7 cellular contexts compared by ENCODE assay signal in the genomic region with DNA sequence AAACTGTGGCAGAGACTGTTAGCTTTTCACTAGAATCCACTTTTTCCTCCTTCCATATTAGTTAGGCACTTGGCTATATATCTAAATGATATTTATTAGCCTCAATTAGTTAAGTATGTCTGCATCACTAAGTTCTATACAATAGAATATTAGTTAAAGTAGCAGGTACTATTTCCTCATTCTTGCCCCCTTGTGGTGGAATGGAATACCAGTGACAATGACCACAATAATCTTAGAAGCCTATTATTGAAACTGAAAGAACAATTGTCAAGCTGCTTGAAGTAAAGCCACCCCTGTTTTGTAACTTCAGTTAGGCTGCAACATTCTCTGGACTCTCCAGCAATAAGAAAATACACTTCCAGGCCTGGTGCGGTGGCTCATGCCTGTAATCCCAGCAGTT.
DNase-seq lines count a peak whose midpoint lies in the region; ATAC-seq, FAIRE-seq and TF ChIP-seq lines count a peak whose summit lies in the region.

No MANE protein-coding gene starts in this region.

- peak; percentile 11 for DNase-seq in GM12878 (ENCODE audit: low read depth, low spot score)
- no peak for DNase-seq in prostate gland (ENCODE audit: low spot score)
- DNase-seq in DMS114 treated with DMSO at 0.1 percent for 48 hours (lab: John Stamatoyannopoulos, UW; ENCODE audit: unreplicated experiment): no peak
- DNase-seq in COR-L47 (lab: John Stamatoyannopoulos, UW): no peak

- H3K9me3 ChIP-seq in GM12878 (replicated peaks; ENCODE audit: control insufficient read depth, insufficient read depth, low read length) (no peaks in the 10 kb centered on the region), prostate gland (no peaks in the 10 kb centered on the region)

- no peak for FAIRE-seq in GM12878 (lab: Jason Lieb, UNC)

- H3K9ac ChIP-seq in GM12878 (ENCODE audit: control insufficient read depth, insufficient read depth, low read length): no peak overlapping the region

- TF ChIP-seq EP300 in GM12878 (IDR thresholded peaks at IDR 0.05; ENCODE audit: borderline replicate concordance in 1 of 2, control insufficient read depth in 1 of 2, low read depth in 2 of 2, low read length in 2 of 2): no peak

- RAD21 ChIA-PET in GM12878 (lab: Charles Lee; ENCODE audit: unreplicated experiment): interaction anchor here (1.0 kb wide), 3 partner anchors 317 to 651 kb away, joined by 3 to 4 read pairs (median 4); a partner anchor contains a TSS

- TF ChIP-seq POLR2A in GM12878 (IDR thresholded peaks at IDR 0.05; ENCODE audit: low read depth, low read length): no peak
- TF ChIP-seq POLR2A in prostate gland (IDR thresholded peaks at IDR 0.05): no peak

- TF ChIP-seq CTCF in GM12874 (IDR thresholded peaks at IDR 0.05; ENCODE audit: insufficient read depth, low read depth, low read length) (peak; percentile 42), GM12878 (IDR thresholded peaks at IDR 0.05 in 2 of 3, conservative IDR thresholded peaks at IDR 0.05 in 1 of 3; ENCODE audit: control insufficient read depth in 2 of 3, extremely low read depth in 1 of 3, insufficient read depth in 1 of 3, low read depth in 3 of 3, low read length in 3 of 3) (peak; percentile 48 to 56 (median 49); a peak in 5 of 6 replicates), prostate gland (IDR thresholded peaks at IDR 0.05) (peak in 3 of 4 experiments; percentile 13 to 47 (median 30))

- peak; percentile 60 for TF ChIP-seq RAD21 in GM12878 (IDR thresholded peaks at IDR 0.05; ENCODE audit: insufficient read depth, low read depth, low read length)

- 100% methylated on average over 1 of the region's 1 CpG for WGBS in GM12878 (ENCODE audit: insufficient coverage, insufficient replicate concordance, low lambda C conversion rate, missing lambda C conversion rate)
- 94% methylated on average over 1 of the region's 1 CpG for WGBS in prostate gland

- POLR2A ChIA-PET in GM12878 (lab: Charles Lee): interaction anchor here (0.6 kb wide), 2 partner anchors 13 to 550 kb away, joined by 3 to 4 read pairs; no protein-coding TSS in a partner anchor

- no peak overlapping the region for H3K4me2 ChIP-seq in GM12878 (ENCODE audit: control insufficient read depth, insufficient read depth)

- no peak overlapping the region for H3K4me3 ChIP-seq in GM12878
- no peak overlapping the region for H3K4me3 ChIP-seq in prostate gland

- no peaks in the 10 kb centered on the region for H3K79me2 ChIP-seq in GM12878 (ENCODE audit: control insufficient read depth, insufficient read depth, low read length)

- intact Hi-C loops in GM12878 (cut with micrococcal nuclease; ENCODE audit: unreplicated experiment): loop anchor here (1.0 to 5.0 kb wide), 4 partner anchors 127 to 1247 kb away; no protein-coding TSS in a partner anchor
- intact Hi-C loops in prostate gland (cut with DNase I): no loop called here

- H3K36me3 ChIP-seq in GM12878 (ENCODE audit: control insufficient read depth in 2 of 2, insufficient read depth in 2 of 2, low read length in 1 of 2) (no peaks in the 10 kb centered on the region), prostate gland (no peaks in the 10 kb centered on the region)

- peak; percentile 98 for ATAC-seq in GM21390 (IDR thresholded peaks at IDR 0.05; ENCODE audit: unreplicated experiment)
- peak; percentile 98 for ATAC-seq in HG03520 (IDR thresholded peaks at IDR 0.05; ENCODE audit: unreplicated experiment)
- ATAC-seq in GM12878: peak; percentile 98

- H2AFZ ChIP-seq in GM12878 (ENCODE audit: control insufficient read depth, low read depth, low read length): no peak overlapping the region

- no peaks in the 10 kb centered on the region for H3K27me3 ChIP-seq in GM12878 (replicated peaks in 1 of 2; ENCODE audit: control insufficient read depth in 2 of 2, insufficient read depth in 2 of 2, low read length in 1 of 2)
- H3K27me3 ChIP-seq in prostate gland (replicated peaks; ENCODE audit: insufficient read depth): no peaks in the 10 kb centered on the region

- H3K27ac ChIP-seq in GM12878 (ENCODE audit: control insufficient read depth, insufficient read depth) (no peak overlapping the region), prostate gland (no peak overlapping the region)

- CTCF ChIA-PET in GM12878 (lab: Yijun Ruan, JAX): interaction anchor here (0.7 to 4.4 kb wide), 9 partner anchors 19 to 1527 kb away, joined by 3 to 24 read pairs (median 4); a partner anchor contains a TSS

- in situ Hi-C loops in GM12878 (cut with MboI): loop anchor here (5.0 to 25.0 kb wide), 2 partner anchors 682 to 1247 kb away; no protein-coding TSS in a partner anchor

- SMC1A ChIA-PET in GM12878 (lab: Charles Lee; ENCODE audit: uncharacterized antibody, unreplicated experiment): interaction anchor here (0.5 to 1.2 kb wide), 5 partner anchors 10 to 1254 kb away, joined by 4 read pairs; no protein-coding TSS in a partner anchor

- H4K20me1 ChIP-seq in GM12878 (ENCODE audit: control insufficient read depth, insufficient read depth): no peaks in the 10 kb centered on the region

- BruUV-seq in GM12878 (replicated peaks; lab: Mats Ljungman, UMichigan): no TSS peak

- H3K4me1 ChIP-seq in GM12878 (ENCODE audit: control insufficient read depth, insufficient read depth, low read length) (no peaks in the 10 kb centered on the region), prostate gland (replicated peaks) (no peaks in the 10 kb centered on the region)

TF ChIP-seq in GM12878, 131 proteins besides CTCF, POLR2A, EP300 and RAD21:
- TF ChIP-seq CBX5 (IDR thresholded peaks at IDR 0.05; ENCODE audit: low read depth): no peak
- no peak for TF ChIP-seq TAF1 (IDR thresholded peaks at IDR 0.05; ENCODE audit: borderline replicate concordance, low read depth, low read length)
- TF ChIP-seq, protein P1, sequence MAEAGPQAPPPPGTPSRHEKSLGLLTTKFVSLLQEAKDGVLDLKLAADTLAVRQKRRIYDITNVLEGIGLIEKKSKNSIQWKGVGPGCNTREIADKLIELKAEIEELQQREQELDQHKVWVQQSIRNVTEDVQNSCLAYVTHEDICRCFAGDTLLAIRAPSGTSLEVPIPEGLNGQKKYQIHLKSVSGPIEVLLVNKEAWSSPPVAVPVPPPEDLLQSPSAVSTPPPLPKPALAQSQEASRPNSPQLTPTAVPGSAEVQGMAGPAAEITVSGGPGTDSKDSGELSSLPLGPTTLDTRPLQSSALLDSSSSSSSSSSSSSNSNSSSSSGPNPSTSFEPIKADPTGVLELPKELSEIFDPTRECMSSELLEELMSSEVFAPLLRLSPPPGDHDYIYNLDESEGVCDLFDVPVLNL (IDR thresholded peaks at IDR 0.05; ENCODE audit: low read depth, low read length): no peak
- TF ChIP-seq ZNF622 (IDR thresholded peaks at IDR 0.05): no peak
- TF ChIP-seq SMC3 (IDR thresholded peaks at IDR 0.05; ENCODE audit: borderline replicate concordance, low read length): peak; percentile 74; the same call in 1 of the 2 replicates
- TF ChIP-seq STAT1 (conservative IDR thresholded peaks at IDR 0.05): no peak
- TF ChIP-seq, protein P2, sequence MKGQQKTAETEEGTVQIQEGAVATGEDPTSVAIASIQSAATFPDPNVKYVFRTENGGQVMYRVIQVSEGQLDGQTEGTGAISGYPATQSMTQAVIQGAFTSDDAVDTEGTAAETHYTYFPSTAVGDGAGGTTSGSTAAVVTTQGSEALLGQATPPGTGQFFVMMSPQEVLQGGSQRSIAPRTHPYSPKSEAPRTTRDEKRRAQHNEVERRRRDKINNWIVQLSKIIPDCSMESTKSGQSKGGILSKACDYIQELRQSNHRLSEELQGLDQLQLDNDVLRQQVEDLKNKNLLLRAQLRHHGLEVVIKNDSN (IDR thresholded peaks at IDR 0.05; ENCODE audit: borderline replicate concordance, extremely low read length, insufficient read depth, low read depth, low read length): no peak
- TF ChIP-seq RUNX3 (IDR thresholded peaks at IDR 0.05; ENCODE audit: low read length): peak; percentile 71
- TF ChIP-seq KAT2A (conservative IDR thresholded peaks at IDR 0.05; ENCODE audit: control insufficient read depth, low read depth, low read length): no peak
